ENCODE assay signal across 25 cellular contexts in genomic region chr16:65531475-65531874, GRCh38.
"Had no signal": no experiment of that assay in that cellular context is flagged by ENCODE, and none has a peak within 500 bp of the region (broad histone marks: within the 10 kb centered on the region; RNA-seq: fewer than 3 reads in every experiment).

No MANE protein-coding gene starts in this region.

- H3K27me3 ChIP-seq: brain microvascular endothelial cell, neutrophil, pancreas, stomach, thyroid gland had no signal

- H3K27ac ChIP-seq: left ventricle myocardium inferior, neutrophil, pancreas, prostate gland, stomach, thyroid gland had no signal

- H3K36me3 Mint-ChIP-seq: activated naive CD4-positive, alpha-beta T cell treated with anti-CD3 and anti-CD28 coated beads, Interleukin-2, amount 10 ng/mL, durations not matched to agents 7 days and 5 days; activated naive CD8-positive, alpha-beta T cell treated with anti-CD3 and anti-CD28 coated beads, Interleukin-2, amount 10 ng/mL, durations not matched to agents 7 days and 5 days; natural killer cell treated with Interleukin-12 subunit alpha and Interleukin-12 subunit beta and Interleukin-15 and Interleukin-18, amount 100 ng/mL, for 72 hours; stimulated activated memory B cell treated with anti-CD40 and anti-IgM and Interleukin-4, amounts not matched to agents 10 μg/mL and 1 μg/mL and 100 μg/mL, for 72 hours had no signal

- H3K4me3 Mint-ChIP-seq: activated CD4-positive, alpha-beta memory T cell treated with anti-CD3 and anti-CD28 coated beads, Interleukin-2, amount 10 ng/mL, durations not matched to agents 7 days and 5 days; activated CD4-positive, alpha-beta T cell treated with anti-CD3 and anti-CD28 coated beads, Interleukin-2, amount 10 ng/mL, durations not matched to agents 7 days and 5 days; activated naive CD4-positive, alpha-beta T cell treated with anti-CD3 and anti-CD28 coated beads, Interleukin-2, amount 10 ng/mL, durations not matched to agents 7 days and 5 days; activated naive CD8-positive, alpha-beta T cell treated with anti-CD3 and anti-CD28 coated beads, Interleukin-2, amount 10 ng/mL, durations not matched to agents 7 days and 5 days; activated T-cell treated with anti-CD3 and anti-CD28 coated beads, Interleukin-2, amount 50 U/mL, for 24 hours; natural killer cell treated with Interleukin-12 subunit alpha and Interleukin-12 subunit beta and Interleukin-15 and Interleukin-18, amount 100 ng/mL, for 72 hours; stimulated activated memory B cell treated with anti-CD40 and anti-IgM and Interleukin-4, amounts not matched to agents 10 μg/mL and 1 μg/mL and 100 μg/mL, for 72 hours; T-helper 17 cell had no signal

- H3K36me3 ChIP-seq: brain microvascular endothelial cell, left ventricle myocardium inferior, neutrophil, pancreas, prostate gland, stomach, thyroid gland had no signal

- H3K27ac Mint-ChIP-seq: activated CD4-positive, alpha-beta memory T cell treated with anti-CD3 and anti-CD28 coated beads, Interleukin-2, amount 10 ng/mL, durations not matched to agents 7 days and 5 days; activated CD4-positive, alpha-beta T cell treated with anti-CD3 and anti-CD28 coated beads, Interleukin-2, amount 10 ng/mL, durations not matched to agents 7 days and 5 days; activated naive CD4-positive, alpha-beta T cell treated with anti-CD3 and anti-CD28 coated beads, Interleukin-2, amount 10 ng/mL, durations not matched to agents 7 days and 5 days; activated naive CD8-positive, alpha-beta T cell treated with anti-CD3 and anti-CD28 coated beads, Interleukin-2, amount 10 ng/mL, durations not matched to agents 7 days and 5 days; activated T-cell treated with anti-CD3 and anti-CD28 coated beads, Interleukin-2, amount 50 U/mL, for 24 hours; natural killer cell treated with Interleukin-12 subunit alpha and Interleukin-12 subunit beta and Interleukin-15 and Interleukin-18, amount 100 ng/mL, for 72 hours; stimulated activated memory B cell treated with anti-CD40 and anti-IgM and Interleukin-4, amounts not matched to agents 10 μg/mL and 1 μg/mL and 100 μg/mL, for 72 hours; T-helper 17 cell had no signal

- H3K27me3 Mint-ChIP-seq: activated CD4-positive, alpha-beta memory T cell treated with anti-CD3 and anti-CD28 coated beads, Interleukin-2, amount 10 ng/mL, durations not matched to agents 7 days and 5 days; activated CD4-positive, alpha-beta T cell treated with anti-CD3 and anti-CD28 coated beads, Interleukin-2, amount 10 ng/mL, durations not matched to agents 7 days and 5 days; activated naive CD4-positive, alpha-beta T cell treated with anti-CD3 and anti-CD28 coated beads, Interleukin-2, amount 10 ng/mL, durations not matched to agents 7 days and 5 days; activated naive CD8-positive, alpha-beta T cell treated with anti-CD3 and anti-CD28 coated beads, Interleukin-2, amount 10 ng/mL, durations not matched to agents 7 days and 5 days; activated T-cell treated with anti-CD3 and anti-CD28 coated beads, Interleukin-2, amount 50 U/mL, for 24 hours; natural killer cell treated with Interleukin-12 subunit alpha and Interleukin-12 subunit beta and Interleukin-15 and Interleukin-18, amount 100 ng/mL, for 72 hours; stimulated activated memory B cell treated with anti-CD40 and anti-IgM and Interleukin-4, amounts not matched to agents 10 μg/mL and 1 μg/mL and 100 μg/mL, for 72 hours; T-helper 17 cell had no signal

- H3K9me3 Mint-ChIP-seq: activated CD4-positive, alpha-beta T cell treated with anti-CD3 and anti-CD28 coated beads, Interleukin-2, amount 10 ng/mL, durations not matched to agents 7 days and 5 days had no signal

- H3K4me3 ChIP-seq: lung, mucosa of descending colon, pancreas, prostate gland, thyroid gland had no signal

- H3K4me1 Mint-ChIP-seq: activated CD4-positive, alpha-beta memory T cell treated with anti-CD3 and anti-CD28 coated beads, Interleukin-2, amount 10 ng/mL, durations not matched to agents 7 days and 5 days; activated CD4-positive, alpha-beta T cell treated with anti-CD3 and anti-CD28 coated beads, Interleukin-2, amount 10 ng/mL, durations not matched to agents 7 days and 5 days; activated naive CD4-positive, alpha-beta T cell treated with anti-CD3 and anti-CD28 coated beads, Interleukin-2, amount 10 ng/mL, durations not matched to agents 7 days and 5 days; activated naive CD8-positive, alpha-beta T cell treated with anti-CD3 and anti-CD28 coated beads, Interleukin-2, amount 10 ng/mL, durations not matched to agents 7 days and 5 days; stimulated activated memory B cell treated with anti-CD40 and anti-IgM and Interleukin-4, amounts not matched to agents 10 μg/mL and 1 μg/mL and 100 μg/mL, for 72 hours; T-helper 17 cell had no signal

- ATAC-seq: mucosa of descending colon; natural killer cell treated with Interleukin-12 subunit alpha and Interleukin-12 subunit beta and Interleukin-15 and Interleukin-18, amount 100 ng/mL, for 72 hours; pancreas; stimulated activated memory B cell treated with anti-CD40 and anti-IgM and Interleukin-4, amounts not matched to agents 10 μg/mL and 1 μg/mL and 100 μg/mL, for 72 hours; T-helper 17 cell had no signal

- DNase-seq: activated CD4-positive, alpha-beta memory T cell treated with anti-CD3 and anti-CD28 coated beads, Interleukin-2, amount 10 ng/mL, durations not matched to agents 7 days and 5 days; activated CD4-positive, alpha-beta T cell treated with anti-CD3 and anti-CD28 coated beads for 1 hour; activated CD4-positive, alpha-beta T cell treated with anti-CD3 and anti-CD28 coated beads, Interleukin-2, amount 10 ng/mL, durations not matched to agents 7 days and 5 days; activated CD8-positive, alpha-beta memory T cell treated with anti-CD3 and anti-CD28 coated beads, Interleukin-2, amount 50 U/mL, for 48 hours; activated gamma-delta T cell; activated naive CD4-positive, alpha-beta T cell treated with anti-CD3 and anti-CD28 coated beads, Interleukin-2, amount 10 ng/mL, durations not matched to agents 7 days and 5 days; activated naive CD8-positive, alpha-beta T cell treated with anti-CD3 and anti-CD28 coated beads, Interleukin-2, amount 10 ng/mL, durations not matched to agents 7 days and 5 days; activated T-cell treated with anti-CD3 and anti-CD28 coated beads, Interleukin-2, amount 50 U/mL, for 24 hours; brain microvascular endothelial cell; cortex of kidney; left ventricle myocardium inferior; mucosa of descending colon; pancreas; stimulated activated CD4-positive, alpha-beta T cell treated with anti-CD3 and anti-CD28 coated beads, Interleukin-1b, Interleukin-23, amount 100 ng/mL, for 48 hours; stimulated activated CD4-positive, alpha-beta T cell treated with anti-CD3 and anti-CD28 coated beads, Interleukin-4, amount 100 ng/mL, for 4 hours; stimulated activated CD8-positive, alpha-beta memory T cell treated with anti-CD3 and anti-CD28 coated beads, Interleukin-4, amount 100 ng/mL, for 48 hours; stomach; T-helper 17 cell; T1000; thyroid gland had no signal

- H3K9me3 ChIP-seq: neutrophil, pancreas, prostate gland, thyroid gland had no signal

- H3K4me1 ChIP-seq: left ventricle myocardium inferior, pancreas, prostate gland, stomach, thyroid gland had no signal
